8 cellular contexts compared by ENCODE assay signal in the genomic region with DNA sequence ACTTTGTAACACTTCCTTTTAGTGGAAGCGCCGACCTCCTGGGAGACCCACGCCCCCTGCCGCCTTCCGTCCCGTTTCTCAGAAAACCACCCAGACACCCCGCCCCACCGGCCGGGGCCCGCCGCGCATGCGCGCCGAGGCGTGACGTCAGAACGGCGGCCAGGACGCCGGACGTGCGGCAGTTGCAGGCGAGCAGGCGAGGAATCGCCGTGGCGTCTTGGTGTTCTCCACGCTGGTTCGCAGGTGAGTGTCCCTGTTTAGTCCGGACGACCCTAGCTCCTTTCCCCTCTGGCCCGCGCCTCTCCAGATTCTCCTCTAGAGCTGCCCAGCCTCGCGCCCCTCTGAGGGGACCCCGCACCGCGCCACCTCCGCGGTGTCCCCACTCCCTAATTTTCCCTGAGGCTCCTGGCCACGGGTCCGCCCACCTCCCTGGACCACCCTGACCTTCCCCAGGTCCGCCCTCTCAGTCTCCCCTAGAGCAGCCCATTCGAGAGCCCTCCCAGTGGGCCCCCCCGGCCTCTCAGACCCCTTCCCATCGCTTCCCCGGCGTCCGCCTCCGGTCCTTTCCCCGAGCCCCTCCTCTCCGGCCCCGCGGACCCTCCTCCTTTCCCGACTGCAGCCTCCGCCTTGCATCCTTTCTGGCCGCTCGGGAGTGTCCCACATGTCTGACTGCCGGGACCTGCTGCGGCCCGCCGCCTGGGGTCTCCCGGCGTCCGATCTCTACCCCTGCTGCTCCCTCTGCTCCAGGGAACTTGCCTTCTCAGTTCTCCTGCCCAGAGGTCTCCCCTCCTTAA.
DNase-seq lines count a peak whose midpoint lies in the region; ATAC-seq and TF ChIP-seq lines count a peak whose summit lies in the region.

A gene with protein sequence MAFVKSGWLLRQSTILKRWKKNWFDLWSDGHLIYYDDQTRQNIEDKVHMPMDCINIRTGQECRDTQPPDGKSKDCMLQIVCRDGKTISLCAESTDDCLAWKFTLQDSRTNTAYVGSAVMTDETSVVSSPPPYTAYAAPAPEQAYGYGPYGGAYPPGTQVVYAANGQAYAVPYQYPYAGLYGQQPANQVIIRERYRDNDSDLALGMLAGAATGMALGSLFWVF (plus strand): TSS at position 181 of the 794 bp plus-strand sequence. CDS start 15,606 bp downstream, outside the sequence.

- peak within 1 kb of the TSS; percentile 90 to 96 (median 93) for H3K9ac ChIP-seq in subcutaneous abdominal adipose tissue (ENCODE audit: low read length in 5 of 5)

- no peaks in the 10 kb centered on the region for H3K9me3 ChIP-seq in neuron (ENCODE audit: low read length)
- no peaks in the 10 kb centered on the region for H3K9me3 ChIP-seq in subcutaneous abdominal adipose tissue (ENCODE audit: control insufficient read depth in 5 of 5, low read length in 5 of 5)

- peak within 1 kb of the TSS; percentile 98 for H2AFZ ChIP-seq in neuron (ENCODE audit: low read depth, low read length)

- peaks cover 19% of the 10 kb centered on the region for H3K4me1 ChIP-seq in neuron (ENCODE audit: insufficient read depth, low read length)
- peaks cover 7 to 30% (median 27%) of the 10 kb centered on the region in 5 donors for H3K4me1 ChIP-seq in subcutaneous abdominal adipose tissue (ENCODE audit: control insufficient read depth in 5 of 5, insufficient read depth in 5 of 5, low read length in 5 of 5)

- TF ChIP-seq CTCF in foreskin fibroblast (IDR thresholded peaks at IDR 0.05; ENCODE audit: low read depth, low read length), result no peak

- DNase-seq in EL, result peak; percentile 85
- peak; percentile 94 for DNase-seq in KG1 (lab: John Stamatoyannopoulos, UW)
- DNase-seq in SIG-M5 (lab: John Stamatoyannopoulos, UW), result peak; percentile 58
- peak; percentile 87 for DNase-seq in activated gamma-delta T cell (lab: John Stamatoyannopoulos, UW)
- DNase-seq in foreskin fibroblast, result peak; percentile 85 to 96

- H3K36me3 ChIP-seq in neuron (ENCODE audit: insufficient read depth, low read length) (no peaks in the 10 kb centered on the region), subcutaneous abdominal adipose tissue (ENCODE audit: control insufficient read depth in 5 of 5, insufficient read depth in 5 of 5, low read length in 5 of 5) (no peaks in the 10 kb centered on the region)

- H3K4me3 ChIP-seq in foreskin fibroblast (ENCODE audit: low read depth in 1 of 2, low read length in 2 of 2) (peak within 1 kb of the TSS; percentile 74 to 89), neuron (ENCODE audit: low read length) (peak within 1 kb of the TSS; percentile 72), subcutaneous abdominal adipose tissue (ENCODE audit: low read depth in 1 of 5, low read length in 5 of 5) (peak within 1 kb of the TSS; percentile 70 to 98 (median 88))

- peak within 1 kb of the TSS; percentile 94 for H3K27ac ChIP-seq in subcutaneous abdominal adipose tissue (ENCODE audit: low read depth, low read length)

- peak; percentile 76 for ATAC-seq in GM21723 (IDR thresholded peaks at IDR 0.05; ENCODE audit: unreplicated experiment)

- H3K27me3 ChIP-seq in neuron (ENCODE audit: insufficient read depth, low read length), result no peaks in the 10 kb centered on the region
- no peaks in the 10 kb centered on the region for H3K27me3 ChIP-seq in subcutaneous abdominal adipose tissue (ENCODE audit: control insufficient read depth in 5 of 5, insufficient read depth in 4 of 5, low read length in 5 of 5)

Comparison
In these comparisons a context has a peak if more than half of its experiments do, and no peak if none do; other contexts are left out.
1. Peak in every context shown above with its lines: DNase-seq, ATAC-seq, H3K4me3 ChIP-seq and H3K27ac ChIP-seq.